ENCODE assay signal across 1 cellular context in the genomic region with DNA sequence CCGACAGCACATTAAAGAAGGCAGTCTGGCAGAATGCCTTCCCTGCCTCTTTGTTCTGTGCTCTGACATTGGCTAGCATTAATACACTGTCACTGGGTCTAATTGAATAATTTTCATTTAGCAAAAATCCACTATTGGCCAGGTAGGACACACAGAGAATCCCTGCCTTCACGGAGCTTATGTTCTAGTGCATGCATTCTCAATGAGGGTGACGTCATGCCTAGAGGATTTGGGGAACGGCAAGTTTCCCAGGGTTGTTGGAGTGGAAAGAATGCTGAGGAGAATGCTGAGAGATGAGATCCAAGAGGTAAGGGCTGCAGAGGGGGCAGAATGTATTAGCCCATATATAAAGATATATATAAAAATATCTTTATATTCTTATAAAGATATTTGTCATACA.
TF ChIP-seq lines count a peak whose summit lies in the region.

No MANE protein-coding gene starts in this region.

TF ChIP-seq in GM23338, 12 proteins besides CTCF, POLR2A, EP300 and RAD21 (continued from another document):
- TF ChIP-seq, protein P1, sequence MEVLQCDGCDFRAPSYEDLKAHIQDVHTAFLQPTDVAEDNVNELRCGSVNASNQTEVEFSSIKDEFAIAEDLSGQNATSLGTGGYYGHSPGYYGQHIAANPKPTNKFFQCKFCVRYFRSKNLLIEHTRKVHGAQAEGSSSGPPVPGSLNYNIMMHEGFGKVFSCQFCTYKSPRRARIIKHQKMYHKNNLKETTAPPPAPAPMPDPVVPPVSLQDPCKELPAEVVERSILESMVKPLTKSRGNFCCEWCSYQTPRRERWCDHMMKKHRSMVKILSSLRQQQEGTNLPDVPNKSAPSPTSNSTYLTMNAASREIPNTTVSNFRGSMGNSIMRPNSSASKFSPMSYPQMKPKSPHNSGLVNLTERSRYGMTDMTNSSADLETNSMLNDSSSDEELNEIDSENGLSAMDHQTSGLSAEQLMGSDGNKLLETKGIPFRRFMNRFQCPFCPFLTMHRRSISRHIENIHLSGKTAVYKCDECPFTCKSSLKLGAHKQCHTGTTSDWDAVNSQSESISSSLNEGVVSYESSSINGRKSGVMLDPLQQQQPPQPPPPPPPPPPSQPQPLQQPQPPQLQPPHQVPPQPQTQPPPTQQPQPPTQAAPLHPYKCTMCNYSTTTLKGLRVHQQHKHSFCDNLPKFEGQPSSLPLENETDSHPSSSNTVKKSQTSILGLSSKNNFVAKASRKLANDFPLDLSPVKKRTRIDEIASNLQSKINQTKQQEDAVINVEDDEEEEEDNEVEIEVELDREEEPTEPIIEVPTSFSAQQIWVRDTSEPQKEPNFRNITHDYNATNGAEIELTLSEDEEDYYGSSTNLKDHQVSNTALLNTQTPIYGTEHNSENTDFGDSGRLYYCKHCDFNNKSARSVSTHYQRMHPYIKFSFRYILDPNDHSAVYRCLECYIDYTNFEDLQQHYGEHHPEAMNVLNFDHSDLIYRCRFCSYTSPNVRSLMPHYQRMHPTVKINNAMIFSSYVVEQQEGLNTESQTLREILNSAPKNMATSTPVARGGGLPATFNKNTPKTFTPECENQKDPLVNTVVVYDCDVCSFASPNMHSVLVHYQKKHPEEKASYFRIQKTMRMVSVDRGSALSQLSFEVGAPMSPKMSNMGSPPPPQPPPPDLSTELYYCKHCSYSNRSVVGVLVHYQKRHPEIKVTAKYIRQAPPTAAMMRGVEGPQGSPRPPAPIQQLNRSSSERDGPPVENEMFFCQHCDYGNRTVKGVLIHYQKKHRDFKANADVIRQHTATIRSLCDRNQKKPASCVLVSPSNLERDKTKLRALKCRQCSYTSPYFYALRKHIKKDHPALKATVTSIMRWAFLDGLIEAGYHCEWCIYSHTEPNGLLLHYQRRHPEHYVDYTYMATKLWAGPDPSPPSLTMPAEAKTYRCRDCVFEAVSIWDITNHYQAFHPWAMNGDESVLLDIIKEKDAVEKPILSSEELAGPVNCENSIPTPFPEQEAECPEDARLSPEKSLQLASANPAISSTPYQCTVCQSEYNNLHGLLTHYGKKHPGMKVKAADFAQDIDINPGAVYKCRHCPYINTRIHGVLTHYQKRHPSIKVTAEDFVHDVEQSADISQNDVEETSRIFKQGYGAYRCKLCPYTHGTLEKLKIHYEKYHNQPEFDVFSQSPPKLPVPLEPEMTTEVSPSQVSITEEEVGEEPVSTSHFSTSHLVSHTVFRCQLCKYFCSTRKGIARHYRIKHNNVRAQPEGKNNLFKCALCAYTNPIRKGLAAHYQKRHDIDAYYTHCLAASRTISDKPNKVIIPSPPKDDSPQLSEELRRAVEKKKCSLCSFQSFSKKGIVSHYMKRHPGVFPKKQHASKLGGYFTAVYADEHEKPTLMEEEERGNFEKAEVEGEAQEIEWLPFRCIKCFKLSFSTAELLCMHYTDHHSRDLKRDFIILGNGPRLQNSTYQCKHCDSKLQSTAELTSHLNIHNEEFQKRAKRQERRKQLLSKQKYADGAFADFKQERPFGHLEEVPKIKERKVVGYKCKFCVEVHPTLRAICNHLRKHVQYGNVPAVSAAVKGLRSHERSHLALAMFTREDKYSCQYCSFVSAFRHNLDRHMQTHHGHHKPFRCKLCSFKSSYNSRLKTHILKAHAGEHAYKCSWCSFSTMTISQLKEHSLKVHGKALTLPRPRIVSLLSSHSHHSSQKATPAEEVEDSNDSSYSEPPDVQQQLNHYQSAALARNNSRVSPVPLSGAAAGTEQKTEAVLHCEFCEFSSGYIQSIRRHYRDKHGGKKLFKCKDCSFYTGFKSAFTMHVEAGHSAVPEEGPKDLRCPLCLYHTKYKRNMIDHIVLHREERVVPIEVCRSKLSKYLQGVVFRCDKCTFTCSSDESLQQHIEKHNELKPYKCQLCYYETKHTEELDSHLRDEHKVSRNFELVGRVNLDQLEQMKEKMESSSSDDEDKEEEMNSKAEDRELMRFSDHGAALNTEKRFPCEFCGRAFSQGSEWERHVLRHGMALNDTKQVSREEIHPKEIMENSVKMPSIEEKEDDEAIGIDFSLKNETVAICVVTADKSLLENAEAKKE (CRISPR knock-in tag; IDR thresholded peaks at IDR 0.05), result no peak
